In genomic region chr2:32627901-32628645, GRCh38 we compare ENCODE assay signal across 1 cellular context.
TF ChIP-seq lines count a peak whose summit lies in the region.

Gene TTC27 (plus strand): TSS chr2:32628050. CDS start chr2:32628293, 243 bp downstream.

TF ChIP-seq in H1, 55 proteins besides CTCF, POLR2A, EP300 and RAD21 (continued from another document):
- peak; percentile 99 for TF ChIP-seq CHD7 (IDR thresholded peaks at IDR 0.05; ENCODE audit: insufficient replicate concordance, low read length)
- TF ChIP-seq CTBP2 (IDR thresholded peaks at IDR 0.05; ENCODE audit: borderline replicate concordance, insufficient read depth, insufficient read length, low read length) = no peak
- no peak for TF ChIP-seq SIX5 (IDR thresholded peaks at IDR 0.05; ENCODE audit: low read depth, low read length)
- TF ChIP-seq SAP30 (IDR thresholded peaks at IDR 0.05; ENCODE audit: insufficient read depth, insufficient replicate concordance, low read length) = peak; percentile 95
- peak; percentile 69; the same call in 1 of the 2 replicates for TF ChIP-seq TBP (IDR thresholded peaks at IDR 0.05; ENCODE audit: low read depth, low read length)
- TF ChIP-seq JUND (IDR thresholded peaks at IDR 0.05; ENCODE audit: low read length) = no peak
- TF ChIP-seq SRF (IDR thresholded peaks at IDR 0.05; ENCODE audit: low read depth, low read length) = no peak
- TF ChIP-seq CHD1 (IDR thresholded peaks at IDR 0.05; ENCODE audit: low read depth, low read length) = no peak
- TF ChIP-seq PHF8 (conservative IDR thresholded peaks at IDR 0.05; ENCODE audit: low read depth, low read length) = peak; percentile 71; the same call in 1 of the 2 replicates
- no peak for TF ChIP-seq ATF2 (IDR thresholded peaks at IDR 0.05; ENCODE audit: low read length)
- TF ChIP-seq E2F6 (IDR thresholded peaks at IDR 0.05) = peak; percentile 50; the same call in 1 of the 2 replicates
TF ChIP-seq in H1: peak in this region for 19.
